Comparison of ENCODE assay signal across 1 cellular context in genomic region chr6:149233056-149233715, GRCh38.
TF ChIP-seq lines count a peak whose summit lies in the region.

No MANE protein-coding gene starts in this region.

TF ChIP-seq in K562, 482 proteins besides CTCF, POLR2A, EP300 and RAD21 (continued from another document and continues in another):
- TF ChIP-seq, protein P1, sequence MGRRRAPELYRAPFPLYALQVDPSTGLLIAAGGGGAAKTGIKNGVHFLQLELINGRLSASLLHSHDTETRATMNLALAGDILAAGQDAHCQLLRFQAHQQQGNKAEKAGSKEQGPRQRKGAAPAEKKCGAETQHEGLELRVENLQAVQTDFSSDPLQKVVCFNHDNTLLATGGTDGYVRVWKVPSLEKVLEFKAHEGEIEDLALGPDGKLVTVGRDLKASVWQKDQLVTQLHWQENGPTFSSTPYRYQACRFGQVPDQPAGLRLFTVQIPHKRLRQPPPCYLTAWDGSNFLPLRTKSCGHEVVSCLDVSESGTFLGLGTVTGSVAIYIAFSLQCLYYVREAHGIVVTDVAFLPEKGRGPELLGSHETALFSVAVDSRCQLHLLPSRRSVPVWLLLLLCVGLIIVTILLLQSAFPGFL (CRISPR knock-in tag; IDR thresholded peaks at IDR 0.05) = no peak
- TF ChIP-seq NFE2 (IDR thresholded peaks at IDR 0.05; ENCODE audit: low read depth) (peak; percentile 30; the same call in 1 of the 2 replicates), NCOA6 (IDR thresholded peaks at IDR 0.05) (no peak), TFAM (CRISPR knock-in tag; conservative IDR thresholded peaks at IDR 0.05) (no peak), ZBTB7A (IDR thresholded peaks at IDR 0.05; ENCODE audit: borderline replicate concordance, control insufficient read depth, low read depth, low read length) (no peak), KLF1 (tag; IDR thresholded peaks at IDR 0.05) (no peak), ZEB2 (IDR thresholded peaks at IDR 0.05) (no peak), E2F4 (CRISPR knock-in tag; IDR thresholded peaks at IDR 0.05; ENCODE audit: low read depth) (no peak), CHD1 (IDR thresholded peaks at IDR 0.05; ENCODE audit: low read length) (no peak), ARID2 (IDR thresholded peaks at IDR 0.05) (no peak), ZFP1 (CRISPR knock-in tag; IDR thresholded peaks at IDR 0.05) (no peak), POLR2B (IDR thresholded peaks at IDR 0.05; ENCODE audit: low read depth, partially characterized antibody) (no peak), TEAD1 (CRISPR knock-in tag; IDR thresholded peaks at IDR 0.05) (no peak), ZNF318 (IDR thresholded peaks at IDR 0.05; ENCODE audit: borderline replicate concordance in 1 of 2, low read depth in 1 of 2) (no peak), ZNF561 (CRISPR knock-in tag; conservative IDR thresholded peaks at IDR 0.05) (no peak), MAFF (IDR thresholded peaks at IDR 0.05; ENCODE audit: low read length) (no peak), NBN (IDR thresholded peaks at IDR 0.05; ENCODE audit: low read depth) (no peak), ZNF431 (CRISPR knock-in tag; IDR thresholded peaks at IDR 0.05) (no peak), SMARCA5 (IDR thresholded peaks at IDR 0.05) (no peak), LARP7 (IDR thresholded peaks at IDR 0.05) (no peak), ZNF77 (CRISPR knock-in tag; IDR thresholded peaks at IDR 0.05) (no peak), ZNF165 (CRISPR knock-in tag; IDR thresholded peaks at IDR 0.05; ENCODE audit: borderline replicate concordance) (no peak), HNRNPLL (IDR thresholded peaks at IDR 0.05; ENCODE audit: low read depth, low read length, poor library complexity, severe bottlenecking) (no peak), PHTF2 (CRISPR knock-in tag; IDR thresholded peaks at IDR 0.05) (no peak), SLC30A9 (CRISPR knock-in tag; IDR thresholded peaks at IDR 0.05) (no peak), NR2C2 (CRISPR knock-in tag; IDR thresholded peaks at IDR 0.05) (no peak), NR2C2 (tag; IDR thresholded peaks at IDR 0.05) (no peak), SIRT6 (IDR thresholded peaks at IDR 0.05; ENCODE audit: low read depth, low read length) (no peak), HBP1 (CRISPR knock-in tag; IDR thresholded peaks at IDR 0.05) (no peak), SPI1 (IDR thresholded peaks at IDR 0.05; ENCODE audit: borderline replicate concordance, low read depth, low read length) (no peak), SP2 (IDR thresholded peaks at IDR 0.05; ENCODE audit: extremely low read depth, low read depth, low read length, poor library complexity, severe bottlenecking) (no peak), BCL6 (CRISPR knock-in tag; IDR thresholded peaks at IDR 0.05) (no peak), DLX4 (CRISPR knock-in tag; IDR thresholded peaks at IDR 0.05) (no peak), ZNF449 (CRISPR knock-in tag; IDR thresholded peaks at IDR 0.05) (no peak), RB1 (IDR thresholded peaks at IDR 0.05; ENCODE audit: low read depth) (no peak), DPF2 (IDR thresholded peaks at IDR 0.05) (peak; percentile 43), FOXA3 (CRISPR knock-in tag; conservative IDR thresholded peaks at IDR 0.05 in 1 of 2, IDR thresholded peaks at IDR 0.05 in 1 of 2) (peak in 1 of 2 experiments; percentile 68; a peak in 2 of 4 replicates), ZNF780A (CRISPR knock-in tag; IDR thresholded peaks at IDR 0.05) (no peak), IRF1 (CRISPR knock-in tag; IDR thresholded peaks at IDR 0.05; ENCODE audit: borderline replicate concordance) (no peak), ARID1B (IDR thresholded peaks at IDR 0.05) (peak; percentile 62; the same call in 1 of the 2 replicates), FOXA1 (IDR thresholded peaks at IDR 0.05; ENCODE audit: borderline replicate concordance) (no peak), ARID3A (IDR thresholded peaks at IDR 0.05; ENCODE audit: borderline replicate concordance, low read depth, low read length) (peak; percentile 61; the same call in 1 of the 2 replicates), NCOR1 (IDR thresholded peaks at IDR 0.05) (no peak), SMAD3 (CRISPR knock-in tag; conservative IDR thresholded peaks at IDR 0.05) (no peak), PTBP1 (IDR thresholded peaks at IDR 0.05; ENCODE audit: low read depth, low read length) (no peak), ETV1 (tag; conservative IDR thresholded peaks at IDR 0.05; ENCODE audit: low read depth) (0 out of 2 replicates have a peak, but pooled peaks have one; percentile 11)
- TF ChIP-seq, protein P2, sequence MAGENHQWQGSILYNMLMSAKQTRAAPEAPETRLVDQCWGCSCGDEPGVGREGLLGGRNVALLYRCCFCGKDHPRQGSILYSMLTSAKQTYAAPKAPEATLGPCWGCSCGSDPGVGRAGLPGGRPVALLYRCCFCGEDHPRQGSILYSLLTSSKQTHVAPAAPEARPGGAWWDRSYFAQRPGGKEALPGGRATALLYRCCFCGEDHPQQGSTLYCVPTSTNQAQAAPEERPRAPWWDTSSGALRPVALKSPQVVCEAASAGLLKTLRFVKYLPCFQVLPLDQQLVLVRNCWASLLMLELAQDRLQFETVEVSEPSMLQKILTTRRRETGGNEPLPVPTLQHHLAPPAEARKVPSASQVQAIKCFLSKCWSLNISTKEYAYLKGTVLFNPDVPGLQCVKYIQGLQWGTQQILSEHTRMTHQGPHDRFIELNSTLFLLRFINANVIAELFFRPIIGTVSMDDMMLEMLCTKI (IDR thresholded peaks at IDR 0.05; ENCODE audit: partially characterized antibody) = no peak
- TF ChIP-seq, protein P3, sequence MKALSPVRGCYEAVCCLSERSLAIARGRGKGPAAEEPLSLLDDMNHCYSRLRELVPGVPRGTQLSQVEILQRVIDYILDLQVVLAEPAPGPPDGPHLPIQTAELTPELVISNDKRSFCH (CRISPR knock-in tag; IDR thresholded peaks at IDR 0.05) = no peak
- TF ChIP-seq, protein P3 (tag; IDR thresholded peaks at IDR 0.05) = peak; percentile 75
